Comparison of ENCODE assay signal across 10 cellular contexts in genomic region chr12:120834489-120835303, GRCh38.
DNase-seq lines count a peak whose midpoint lies in the region; ATAC-seq, FAIRE-seq and TF ChIP-seq lines count a peak whose summit lies in the region.
"Had no signal": no experiment of that assay in that cellular context is flagged by ENCODE, and none has a peak within 500 bp of the region (broad histone marks: within the 10 kb centered on the region; RNA-seq: fewer than 3 reads in every experiment).

No MANE protein-coding gene starts in this region.

- H3K27ac Mint-ChIP-seq in activated CD4-positive, alpha-beta memory T cell treated with anti-CD3 and anti-CD28 coated beads for 36 hours, result peak overlapping the region; percentile 15
- H3K27ac Mint-ChIP-seq in activated CD4-positive, alpha-beta memory T cell treated with anti-CD3 and anti-CD28 coated beads, Interleukin-2, amount 10 ng/mL, durations not matched to agents 7 days and 5 days, result no peak overlapping the region
- H3K27ac Mint-ChIP-seq in stimulated activated naive CD8-positive, alpha-beta T cell treated with anti-CD3 and anti-CD28 coated beads, Interleukin-15, amount 100 ng/mL, for 72 hours, result peak overlapping the region in 1 of 2 donors; percentile 76

- no peaks in the 10 kb centered on the region for H3K27me3 Mint-ChIP-seq in activated CD4-positive, alpha-beta memory T cell treated with anti-CD3 and anti-CD28 coated beads for 36 hours
- no peaks in the 10 kb centered on the region for H3K27me3 Mint-ChIP-seq in activated CD4-positive, alpha-beta memory T cell treated with anti-CD3 and anti-CD28 coated beads, Interleukin-2, amount 10 ng/mL, durations not matched to agents 7 days and 5 days
- no peaks in the 10 kb centered on the region for H3K27me3 Mint-ChIP-seq in stimulated activated naive CD8-positive, alpha-beta T cell treated with anti-CD3 and anti-CD28 coated beads, Interleukin-15, amount 100 ng/mL, for 72 hours

- FAIRE-seq in bronchial epithelial cell (lab: Jason Lieb, UNC), result no peak

- no peaks in the 10 kb centered on the region for H3K9me3 Mint-ChIP-seq in activated CD4-positive, alpha-beta memory T cell treated with anti-CD3 and anti-CD28 coated beads for 36 hours
- no peaks in the 10 kb centered on the region for H3K9me3 Mint-ChIP-seq in activated CD4-positive, alpha-beta memory T cell treated with anti-CD3 and anti-CD28 coated beads, Interleukin-2, amount 10 ng/mL, durations not matched to agents 7 days and 5 days
- no peaks in the 10 kb centered on the region for H3K9me3 Mint-ChIP-seq in stimulated activated naive CD8-positive, alpha-beta T cell treated with anti-CD3 and anti-CD28 coated beads, Interleukin-15, amount 100 ng/mL, for 72 hours

- H3K4me3 Mint-ChIP-seq in activated CD4-positive, alpha-beta memory T cell treated with anti-CD3 and anti-CD28 coated beads for 36 hours, result no peak overlapping the region
- H3K4me3 Mint-ChIP-seq in activated CD4-positive, alpha-beta memory T cell treated with anti-CD3 and anti-CD28 coated beads, Interleukin-2, amount 10 ng/mL, durations not matched to agents 7 days and 5 days, result no peak overlapping the region
- H3K4me3 Mint-ChIP-seq in stimulated activated naive CD8-positive, alpha-beta T cell treated with anti-CD3 and anti-CD28 coated beads, Interleukin-15, amount 100 ng/mL, for 72 hours, result peak overlapping the region; percentile 25 to 68

- CTCF ChIA-PET in activated CD4-positive, alpha-beta memory T cell treated with anti-CD3 and anti-CD28 coated beads for 36 hours (lab: Charles Lee), result interaction anchor here (0.6 to 1.4 kb wide), 3 partner anchors 25 to 150 kb away, joined by 3 to 7 read pairs (median 5); no protein-coding TSS in a partner anchor
- CTCF ChIA-PET in activated CD4-positive, alpha-beta memory T cell treated with anti-CD3 and anti-CD28 coated beads, Interleukin-2, amount 10 ng/mL, durations not matched to agents 7 days and 5 days (lab: Charles Lee), result interaction anchor here (0.6 to 1.8 kb wide), 5 partner anchors 10 to 187 kb away, joined by 3 to 7 read pairs (median 5); no protein-coding TSS in a partner anchor

- POLR2A ChIA-PET in activated CD4-positive, alpha-beta memory T cell treated with anti-CD3 and anti-CD28 coated beads for 36 hours (lab: Charles Lee), result no interaction called here
- POLR2A ChIA-PET in activated CD4-positive, alpha-beta memory T cell treated with anti-CD3 and anti-CD28 coated beads, Interleukin-2, amount 10 ng/mL, durations not matched to agents 7 days and 5 days (lab: Charles Lee), result interaction anchor here (2.5 kb wide), 1 partner anchor 11 kb away, joined by 12 read pairs; no protein-coding TSS in a partner anchor

- ATAC-seq in HG02798 (IDR thresholded peaks at IDR 0.05; ENCODE audit: poor library complexity, unreplicated experiment) (peak; percentile 39), HG03442 (IDR thresholded peaks at IDR 0.05; ENCODE audit: unreplicated experiment) (no peak)
- no peak for ATAC-seq in stimulated activated naive CD8-positive, alpha-beta T cell treated with anti-CD3 and anti-CD28 coated beads, Interleukin-15, amount 100 ng/mL, for 72 hours

- peaks cover 2% of the 10 kb centered on the region for H3K36me3 Mint-ChIP-seq in activated CD4-positive, alpha-beta memory T cell treated with anti-CD3 and anti-CD28 coated beads for 36 hours
- no peaks in the 10 kb centered on the region for H3K36me3 Mint-ChIP-seq in activated CD4-positive, alpha-beta memory T cell treated with anti-CD3 and anti-CD28 coated beads, Interleukin-2, amount 10 ng/mL, durations not matched to agents 7 days and 5 days (ENCODE audit: low read depth)

- no peaks in the 10 kb centered on the region for H3K36me3 ChIP-seq in bronchial epithelial cell (ENCODE audit: control insufficient read depth, insufficient read depth, low read length)

- no peak overlapping the region for H3K4me3 ChIP-seq in bronchial epithelial cell (ENCODE audit: low read depth, low read length)

- intact Hi-C loops in activated CD4-positive, alpha-beta memory T cell treated with anti-CD3 and anti-CD28 coated beads for 36 hours (cut with micrococcal nuclease), result loop anchor here (10.0 kb wide), 1 partner anchor 260 kb away; no protein-coding TSS in a partner anchor

- H3K27me3 ChIP-seq in bronchial epithelial cell (ENCODE audit: control insufficient read depth, insufficient read depth, low read length), result no peaks in the 10 kb centered on the region

- TF ChIP-seq CTCF in bronchial epithelial cell (IDR thresholded peaks at IDR 0.05; ENCODE audit: insufficient read depth, low read length, severe bottlenecking), result no peak

- DNase-seq in activated CD4-positive, alpha-beta memory T cell treated with anti-CD3 and anti-CD28 coated beads for 36 hours, result no peak
- DNase-seq in activated CD4-positive, alpha-beta memory T cell treated with anti-CD3 and anti-CD28 coated beads, Interleukin-2, amount 10 ng/mL, durations not matched to agents 7 days and 5 days, result no peak
- peak; percentile 47 for DNase-seq in bronchial epithelial cell (ENCODE audit: low read depth)
- DNase-seq in stimulated activated naive CD8-positive, alpha-beta T cell treated with anti-CD3 and anti-CD28 coated beads, Interleukin-15, amount 100 ng/mL, for 72 hours, result no peak
- DNase-seq in NCI-H187 (lab: John Stamatoyannopoulos, UW), result no peak
- no peak for DNase-seq in HT-29 (ENCODE audit: low spot score)
- DNase-seq: hippocampal formation, KG1 had no signal

- peaks cover 63% of the 10 kb centered on the region for H3K4me1 Mint-ChIP-seq in activated CD4-positive, alpha-beta memory T cell treated with anti-CD3 and anti-CD28 coated beads for 36 hours (ENCODE audit: low read depth)
- peaks cover 29% of the 10 kb centered on the region for H3K4me1 Mint-ChIP-seq in activated CD4-positive, alpha-beta memory T cell treated with anti-CD3 and anti-CD28 coated beads, Interleukin-2, amount 10 ng/mL, durations not matched to agents 7 days and 5 days
- peaks cover 58% of the 10 kb centered on the region for H3K4me1 Mint-ChIP-seq in stimulated activated naive CD8-positive, alpha-beta T cell treated with anti-CD3 and anti-CD28 coated beads, Interleukin-15, amount 100 ng/mL, for 72 hours

Comparison
In these comparisons a context has a peak if more than half of its experiments do, and no peak if none do; other contexts are left out.
1. H3K4me3 Mint-ChIP-seq: peak in stimulated activated naive CD8-positive, alpha-beta T cell treated with anti-CD3 and anti-CD28 coated beads, Interleukin-15, amount 100 ng/mL, for 72 hours (2 of 2); none in activated CD4-positive, alpha-beta memory T cell treated with anti-CD3 and anti-CD28 coated beads for 36 hours (single experiment) and activated CD4-positive, alpha-beta memory T cell treated with anti-CD3 and anti-CD28 coated beads, Interleukin-2, amount 10 ng/mL, durations not matched to agents 7 days and 5 days (single experiment).